Comparison of ENCODE assay signal across 3 cellular contexts in the genomic region with DNA sequence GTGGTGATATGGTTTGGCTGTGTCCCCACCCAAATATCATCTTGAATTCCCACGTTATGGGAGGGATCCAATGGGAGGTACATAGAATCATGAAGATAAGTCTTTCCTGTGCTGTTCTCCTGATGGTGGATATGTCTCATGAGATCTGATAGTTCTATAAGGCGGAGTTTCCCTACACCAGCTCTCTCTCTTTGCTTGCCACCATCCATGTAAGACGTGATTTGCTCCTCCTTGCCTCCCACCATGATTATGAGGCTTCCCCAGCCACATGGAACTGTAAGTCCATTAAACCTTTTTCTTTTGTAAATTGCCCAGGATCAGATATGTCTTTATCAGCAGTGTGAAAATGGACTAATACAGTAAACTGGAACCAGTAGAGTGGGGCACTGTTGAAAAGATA.
TF ChIP-seq lines count a peak whose summit lies in the region.

No MANE protein-coding gene starts in this region.

TF ChIP-seq in HepG2, 621 proteins besides CTCF, POLR2A, EP300 and RAD21:
- TF ChIP-seq ZNF431 (CRISPR knock-in tag; IDR thresholded peaks at IDR 0.05; ENCODE audit: borderline replicate concordance, low read depth): peak; percentile 95
- no peak for TF ChIP-seq ZNF800 (CRISPR knock-in tag; IDR thresholded peaks at IDR 0.05)
- no peak for TF ChIP-seq MTF1 (CRISPR knock-in tag; IDR thresholded peaks at IDR 0.05)
- no peak for TF ChIP-seq ZFP90 (CRISPR knock-in tag; IDR thresholded peaks at IDR 0.05; ENCODE audit: borderline replicate concordance)

TF ChIP-seq in HEK293, 187 proteins besides CTCF, POLR2A, EP300 and RAD21:
- no peak for TF ChIP-seq ZNF133 (tag by site-specific recombination; IDR thresholded peaks at IDR 0.05)
- TF ChIP-seq ZNF521 (tag by site-specific recombination; IDR thresholded peaks at IDR 0.05): no peak
- peak; percentile 35 for TF ChIP-seq SETDB1 (IDR thresholded peaks at IDR 0.05; ENCODE audit: insufficient read length, low read length)
- TF ChIP-seq SCRT2 (tag by site-specific recombination; IDR thresholded peaks at IDR 0.05): 0 out of 2 replicates have a peak, but pooled peaks have one; percentile 0
- no peak for TF ChIP-seq HOXA7 (CRISPR knock-in tag; IDR thresholded peaks at IDR 0.05; ENCODE audit: borderline replicate concordance)

TF ChIP-seq in K562, 482 proteins besides CTCF, POLR2A, EP300 and RAD21:
- no peak for TF ChIP-seq CEBPB (tag; IDR thresholded peaks at IDR 0.05)
- TF ChIP-seq SIN3B (IDR thresholded peaks at IDR 0.05; ENCODE audit: low read depth): no peak
- no peak for TF ChIP-seq PPARD (CRISPR knock-in tag; IDR thresholded peaks at IDR 0.05)
- no peak for TF ChIP-seq SOX6 (IDR thresholded peaks at IDR 0.05)
- TF ChIP-seq ILF3 (IDR thresholded peaks at IDR 0.05; ENCODE audit: borderline replicate concordance): no peak
- TF ChIP-seq, protein P1, sequence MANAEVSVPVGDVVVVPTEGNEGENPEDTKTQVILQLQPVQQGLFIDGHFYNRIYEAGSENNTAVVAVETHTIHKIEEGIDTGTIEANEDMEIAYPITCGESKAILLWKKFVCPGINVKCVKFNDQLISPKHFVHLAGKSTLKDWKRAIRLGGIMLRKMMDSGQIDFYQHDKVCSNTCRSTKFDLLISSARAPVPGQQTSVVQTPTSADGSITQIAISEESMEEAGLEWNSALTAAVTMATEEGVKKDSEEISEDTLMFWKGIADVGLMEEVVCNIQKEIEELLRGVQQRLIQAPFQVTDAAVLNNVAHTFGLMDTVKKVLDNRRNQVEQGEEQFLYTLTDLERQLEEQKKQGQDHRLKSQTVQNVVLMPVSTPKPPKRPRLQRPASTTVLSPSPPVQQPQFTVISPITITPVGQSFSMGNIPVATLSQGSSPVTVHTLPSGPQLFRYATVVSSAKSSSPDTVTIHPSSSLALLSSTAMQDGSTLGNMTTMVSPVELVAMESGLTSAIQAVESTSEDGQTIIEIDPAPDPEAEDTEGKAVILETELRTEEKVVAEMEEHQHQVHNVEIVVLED (CRISPR knock-in tag; IDR thresholded peaks at IDR 0.05): no peak
- TF ChIP-seq ZNF431 (CRISPR knock-in tag; IDR thresholded peaks at IDR 0.05): peak; percentile 94
- TF ChIP-seq, protein P2, sequence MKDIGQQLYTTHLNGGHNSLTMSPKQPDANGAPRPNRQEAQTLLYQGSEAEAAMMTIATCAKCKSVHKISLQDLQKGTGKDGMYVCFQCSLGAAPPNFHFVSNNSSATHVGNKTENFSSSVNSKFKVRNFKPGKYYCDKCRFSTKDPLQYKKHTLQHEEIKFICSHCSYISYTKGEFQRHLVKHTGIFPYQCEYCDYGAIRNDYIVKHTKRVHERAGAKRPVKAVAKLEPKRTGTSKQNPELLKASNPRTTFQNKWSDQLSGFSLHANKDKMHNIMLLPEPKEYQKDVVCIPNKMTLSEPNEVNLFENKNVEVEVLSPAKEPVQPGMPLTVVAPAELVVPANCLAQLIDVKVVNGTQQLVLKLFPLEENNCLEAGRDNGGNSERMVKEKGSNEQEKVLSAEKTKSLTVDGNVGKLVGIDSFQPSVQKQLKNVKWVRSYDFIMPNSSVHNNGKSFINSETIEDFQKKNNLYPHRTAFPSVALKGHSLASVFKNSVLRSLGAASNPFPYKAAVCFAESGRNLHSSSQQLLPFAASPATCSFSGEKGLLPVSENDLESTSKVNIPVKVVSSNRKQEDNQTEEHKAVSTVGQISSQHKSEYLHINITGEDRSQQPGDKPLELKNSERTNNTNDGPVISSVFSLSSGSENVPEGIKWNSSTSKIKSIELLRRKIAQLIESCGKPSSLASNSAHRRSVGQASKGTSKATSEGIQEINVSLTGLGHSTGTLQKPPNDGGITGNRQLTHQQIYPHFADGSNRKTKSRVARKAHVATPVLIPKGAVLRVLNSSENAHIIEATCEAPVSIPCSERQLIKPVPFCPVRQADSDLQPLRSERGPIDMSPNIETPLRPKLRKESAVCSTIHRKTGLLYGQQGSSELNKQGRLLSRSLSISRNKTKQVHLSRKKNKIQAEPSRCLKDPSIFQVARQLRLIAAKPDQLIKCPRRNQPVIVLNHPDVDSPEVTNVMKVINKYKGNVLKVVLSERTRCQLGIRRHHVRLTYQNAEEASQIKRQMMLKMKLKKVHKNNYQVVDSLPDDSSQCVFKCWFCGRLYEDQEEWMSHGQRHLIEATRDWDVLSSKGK (CRISPR knock-in tag; IDR thresholded peaks at IDR 0.05): no peak
